In the genomic region with DNA sequence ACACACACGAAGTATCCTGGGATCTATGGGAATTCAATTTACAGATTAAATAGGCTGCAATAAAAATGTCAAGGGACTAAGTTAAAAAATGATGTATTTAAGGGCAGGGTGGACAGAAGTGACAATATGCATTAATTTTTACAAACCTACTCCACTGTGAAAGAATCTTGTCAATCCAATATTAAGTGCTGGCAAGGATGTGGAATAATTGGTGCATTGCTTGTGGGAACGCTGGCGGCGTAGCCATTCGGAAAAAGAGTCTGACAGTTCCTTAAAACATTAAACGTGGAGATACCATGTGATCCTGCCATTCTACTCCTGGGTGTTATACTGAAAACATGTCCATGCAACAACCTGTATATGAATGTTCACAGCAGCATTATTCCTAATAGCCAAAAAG, we compare ENCODE assay signal across 23 cellular contexts. TPM values are rescaled to one million over a fixed set of nuclear protein-coding genes. Genes with fewer than 3 reads are reported as not detected.
A peak's percentile ranks its signal among the peaks of the same experiment; 100 is the strongest.
DNase-seq lines count a peak whose midpoint lies in the region; ATAC-seq, FAIRE-seq and TF ChIP-seq lines count a peak whose summit lies in the region.
"Had no signal": no experiment of that assay in that cellular context is flagged by ENCODE, and none has a peak within 500 bp of the region (broad histone marks: within the 10 kb centered on the region; RNA-seq: fewer than 3 reads in every experiment).

No MANE protein-coding gene starts in this region.

- CTCF ChIA-PET in HepG2 (lab: Yijun Ruan, JAX; ENCODE audit: low intra/inter-chr PET ratio, low total read pairs), result no interaction called here

- no peaks in the 10 kb centered on the region; a peak in 1 of 5 replicates for H3K27me3 ChIP-seq in HepG2 (ENCODE audit: control insufficient read depth in 1 of 2, insufficient read depth in 2 of 2, low read length in 2 of 2)
- no peaks in the 10 kb centered on the region for H3K27me3 ChIP-seq in right lobe of liver

- TF ChIP-seq RAD21 in HepG2 (CRISPR knock-in tag; IDR thresholded peaks at IDR 0.05), result no peak

- H3K4me1 Mint-ChIP-seq in nephron, result peaks cover 49% of the 10 kb centered on the region
- H3K4me1 Mint-ChIP-seq in natural killer cell treated with Interleukin-12 subunit alpha and Interleukin-12 subunit beta and Interleukin-15 and Interleukin-18, amount 100 ng/mL, for 72 hours (ENCODE audit: low read depth in 2 of 2), result peaks cover 0 to 8% of the 10 kb centered on the region in 2 donors

- H3K9me3 Mint-ChIP-seq in nephron, result no peaks in the 10 kb centered on the region
- no peaks in the 10 kb centered on the region for H3K9me3 Mint-ChIP-seq in natural killer cell treated with Interleukin-12 subunit alpha and Interleukin-12 subunit beta and Interleukin-15 and Interleukin-18, amount 100 ng/mL, for 72 hours
- H3K9me3 Mint-ChIP-seq: CD4-positive, alpha-beta T cell; GM23338; H9 had no signal

- H3K4me3 ChIP-seq in HepG2 (replicated peaks in 1 of 3; ENCODE audit: insufficient read depth in 1 of 3, low read depth in 2 of 3, low read length in 3 of 3) (no peak overlapping the region), right lobe of liver (no peak overlapping the region)
- H3K4me3 ChIP-seq: BLaER1 treated with 17β-estradiol and CSF1 and Interleukin-3, amounts not matched to agents 10 nM and 100 nM; GM23338 had no signal

- H4K20me1 ChIP-seq in HepG2 (ENCODE audit: insufficient read depth, low read length), result peaks cover 29% of the 10 kb centered on the region

- no peaks in the 10 kb centered on the region for H3K36me3 Mint-ChIP-seq in nephron (ENCODE audit: low read depth)
- no peaks in the 10 kb centered on the region for H3K36me3 Mint-ChIP-seq in natural killer cell treated with Interleukin-12 subunit alpha and Interleukin-12 subunit beta and Interleukin-15 and Interleukin-18, amount 100 ng/mL, for 72 hours

- no peak for TF ChIP-seq POLR2A in HepG2 (IDR thresholded peaks at IDR 0.05; ENCODE audit: insufficient read depth in 1 of 2, low read depth in 2 of 2, low read length in 2 of 2)
- no peak for TF ChIP-seq POLR2A in right lobe of liver (IDR thresholded peaks at IDR 0.05)

- in situ Hi-C loops in HepG2 (cut with HindIII; ENCODE audit: extremely low pct_ligation_motif_present, low pct_unique_long_range_greater_than_20kb), result no loop called here

- H3K4me3 Mint-ChIP-seq in nephron, result peak overlapping the region in 2 of 3 experiments; percentile 3 to 31
- H3K4me3 Mint-ChIP-seq in natural killer cell treated with Interleukin-12 subunit alpha and Interleukin-12 subunit beta and Interleukin-15 and Interleukin-18, amount 100 ng/mL, for 72 hours, result no peak overlapping the region
- H3K4me3 Mint-ChIP-seq: CD4-positive, alpha-beta T cell; GM23338 had no signal

- 91% methylated on average over 6 of the region's 6 CpGs for WGBS in HepG2 (ENCODE audit: low lambda C conversion rate)
- WGBS in right lobe of liver (ENCODE audit: insufficient coverage, low coverage, low lambda C conversion rate, missing lambda C conversion rate), result 86% methylated on average over 6 of the region's 6 CpGs

- TF ChIP-seq EP300 in HepG2 (IDR thresholded peaks at IDR 0.05; ENCODE audit: low read depth in 2 of 2, low read length in 2 of 2) (no peak), HepG2 (CRISPR knock-in tag; IDR thresholded peaks at IDR 0.05; ENCODE audit: borderline replicate concordance) (no peak)

- H3K9ac ChIP-seq in HepG2 (ENCODE audit: insufficient read depth, low read depth, low read length), result no peak overlapping the region
- H3K9ac ChIP-seq: BLaER1 treated with 17β-estradiol and CSF1 and Interleukin-3, amounts not matched to agents 10 nM and 100 nM had no signal

- POLR2A ChIA-PET in HepG2 (lab: Yijun Ruan, JAX), result no interaction called here

- no peak overlapping the region for H3K4me2 ChIP-seq in HepG2 (ENCODE audit: low read depth, low read length)
- H3K4me2 ChIP-seq: GM23338 had no signal

- TF ChIP-seq CTCF in HepG2 (CRISPR knock-in tag; IDR thresholded peaks at IDR 0.05) (no peak), right lobe of liver (IDR thresholded peaks at IDR 0.05) (no peak), nephron (IDR thresholded peaks at IDR 0.05; ENCODE audit: unreplicated experiment in 3 of 3) (no peak)

- H2AFZ ChIP-seq in HepG2 (ENCODE audit: low read length), result no peak overlapping the region
- H2AFZ ChIP-seq: GM23338 had no signal

- no peaks in the 10 kb centered on the region for H3K27me3 Mint-ChIP-seq in nephron (ENCODE audit: low read depth)
- peaks cover 45 to 67% of the 10 kb centered on the region in 2 donors for H3K27me3 Mint-ChIP-seq in natural killer cell treated with Interleukin-12 subunit alpha and Interleukin-12 subunit beta and Interleukin-15 and Interleukin-18, amount 100 ng/mL, for 72 hours

- peaks cover 69% of the 10 kb centered on the region for H3K4me1 ChIP-seq in HepG2 (ENCODE audit: insufficient read depth, low read length)
- peaks cover 0 to 31% (median 12%) of the 10 kb centered on the region in 4 donors for H3K4me1 ChIP-seq in right lobe of liver

- ATAC-seq in HepG2, result no peak
- no peak for ATAC-seq in right lobe of liver
- no peak for ATAC-seq in natural killer cell treated with Interleukin-12 subunit alpha and Interleukin-12 subunit beta and Interleukin-15 and Interleukin-18, amount 100 ng/mL, for 72 hours
- ATAC-seq in GM21529 (IDR thresholded peaks at IDR 0.05; ENCODE audit: unreplicated experiment), result no peak
- ATAC-seq: GM23338, HCT116 had no signal

- no peak overlapping the region for H3K27ac Mint-ChIP-seq in nephron
- H3K27ac Mint-ChIP-seq in natural killer cell treated with Interleukin-12 subunit alpha and Interleukin-12 subunit beta and Interleukin-15 and Interleukin-18, amount 100 ng/mL, for 72 hours, result no peak overlapping the region
- H3K27ac Mint-ChIP-seq: CD14-positive monocyte; CD4-positive, alpha-beta T cell; GM23338; H9 had no signal

- DNase-seq in HepG2 (ENCODE audit: low spot score) (no peak), right lobe of liver (no peak), retina (peak; percentile 62), NCI-H1694 treated with DMSO at 0.1 percent for 48 hours (lab: John Stamatoyannopoulos, UW) (no peak)
- no peak for DNase-seq in natural killer cell treated with Interleukin-12 subunit alpha and Interleukin-12 subunit beta and Interleukin-15 and Interleukin-18, amount 100 ng/mL, for 72 hours (ENCODE audit: low spot score)
- DNase-seq: ACHN; AML-193; BE2C; CD4-positive, alpha-beta T cell; COR-L47; DMS153; DND-41; H9 had no signal

- H3K9me3 ChIP-seq in HepG2 (ENCODE audit: low read length), result no peaks in the 10 kb centered on the region
- no peaks in the 10 kb centered on the region for H3K9me3 ChIP-seq in right lobe of liver
- H3K9me3 ChIP-seq: BE2C had no signal

- peaks cover 83% of the 10 kb centered on the region for H3K79me2 ChIP-seq in HepG2 (ENCODE audit: insufficient read depth, low read length)

- no TSS peak for BruUV-seq in HepG2 (replicated peaks; lab: Mats Ljungman, UMichigan)

- intact Hi-C loops in HepG2 (cut with micrococcal nuclease; ENCODE audit: unreplicated experiment), result loop anchor here (5.0 kb wide), 2 partner anchors 37 to 163 kb away; partner anchors contain the start of gene HABP4
- intact Hi-C loops in right lobe of liver (cut with DNase I), result loop anchor here in 1 of 2 donors (5.0 kb wide), 1 partner anchor 48 kb away; no protein-coding TSS in a partner anchor

- H3K36me3 ChIP-seq in HepG2 (replicated peaks in 1 of 2; ENCODE audit: control insufficient read depth in 1 of 2, insufficient read depth in 2 of 2, low read length in 2 of 2) (no peaks in the 10 kb centered on the region), right lobe of liver (no peaks in the 10 kb centered on the region)
- H3K36me3 ChIP-seq: BE2C; BLaER1 treated with 17β-estradiol and CSF1 and Interleukin-3, amounts not matched to agents 10 nM and 100 nM had no signal

- H3K27ac ChIP-seq in HepG2 (ENCODE audit: extremely low read length, insufficient read depth, low read length), result no peak overlapping the region
- no peak overlapping the region for H3K27ac ChIP-seq in right lobe of liver
- H3K27ac ChIP-seq: 22Rv1; BLaER1 treated with 17β-estradiol and CSF1 and Interleukin-3, amounts not matched to agents 10 nM and 100 nM had no signal

- no peak for FAIRE-seq in HepG2 (lab: Jason Lieb, UNC)
- FAIRE-seq: A204.1, G401.6, GM12892 had no signal

RNA-seq across cellular contexts. Expression of gene CDC14B, which starts 4.2 kb away (rescaled TPM):
- 33.3 and 37.7 TPM in 2 replicates for total RNA-seq in HepG2 (2016; rRNA removed; fragmentation: Illumina TruSeq; extraction: Trizol)
- total RNA-seq in HepG2 (2016; cell fraction: cytosol; rRNA removed; fragmentation: Illumina TruSeq; extraction: Trizol; ENCODE audit: low read depth), result 115 and 135 TPM in 2 replicates
- 32.0 TPM in 2 replicates for total RNA-seq in HepG2 (2016; cell fraction: insoluble cytoplasmic fraction; rRNA removed; fragmentation: Illumina TruSeq; extraction: Trizol)
- 92.9 and 108 TPM in 2 replicates for total RNA-seq in HepG2 (2016; cell fraction: membrane; rRNA removed; fragmentation: Illumina TruSeq; extraction: Trizol)
- total RNA-seq in HepG2 (2016; cell fraction: nucleus; rRNA removed; fragmentation: Illumina TruSeq; extraction: Trizol), result 28.9 and 39.6 TPM in 2 replicates
- 18.2 and 25.8 TPM in 2 replicates for polyA plus RNA-seq in HepG2 (2011; rRNA removed)
- 17.4 and 18.7 TPM in 2 replicates for polyA plus RNA-seq in HepG2 (2011; cell fraction: cytosol; rRNA removed)
- polyA plus RNA-seq in HepG2 (2011; cell fraction: nucleus; rRNA removed), result 25.0 and 28.4 TPM in 2 replicates
- polyA plus RNA-seq in HepG2 (2012), result 29.7 and 39.7 TPM in 2 replicates
- polyA plus RNA-seq in HepG2 (2016; cell fraction: cytosol; fragmentation: Illumina TruSeq; extraction: Trizol; ENCODE audit: low read depth), result 4.4 and 5.1 TPM in 2 replicates
- polyA plus RNA-seq in HepG2 (2016; cell fraction: insoluble cytoplasmic fraction; fragmentation: Illumina TruSeq; extraction: Trizol; ENCODE audit: low read depth), result 24.1 and 26.7 TPM in 2 replicates
- polyA plus RNA-seq in HepG2 (2016; cell fraction: membrane; fragmentation: Illumina TruSeq; extraction: Trizol; ENCODE audit: low read depth), result 12.9 and 13.7 TPM in 2 replicates
- polyA plus RNA-seq in HepG2 (2016; cell fraction: nucleus; fragmentation: Illumina TruSeq; extraction: Trizol; ENCODE audit: insufficient read depth, low read depth), result 32.8 and 35.5 TPM in 2 replicates
- 15.3 and 46.1 TPM in 2 replicates for polyA minus RNA-seq in HepG2 (2011; rRNA and poly(A)+ RNA removed; ENCODE audit: low replicate concordance)
- polyA minus RNA-seq in HepG2 (2011; cell fraction: cytosol; rRNA and poly(A)+ RNA removed), result 36.8 and 41.4 TPM in 2 replicates
- 47.4 and 54.7 TPM in 2 replicates for polyA minus RNA-seq in HepG2 (2011; cell fraction: nucleus; rRNA and poly(A)+ RNA removed)
- 10 to 100 TPM; 13.7 to 38.0 (median 25.7) TPM for total RNA-seq in right lobe of liver
- total RNA-seq in natural killer cell treated with Interleukin-12 subunit alpha and Interleukin-12 subunit beta and Interleukin-15 and Interleukin-18, amount 100 ng/mL, for 72 hours, result 1 to 10 TPM in 1 of 2 donors, under 1 TPM in 1; 0.45 to 3.1 TPM

RNA-seq across cellular contexts. Expression of gene PRXL2C, which starts 39.7 kb away (rescaled TPM):
- 11.7 and 13.2 TPM in 2 replicates for total RNA-seq in HepG2 (2016; rRNA removed; fragmentation: Illumina TruSeq; extraction: Trizol)
- total RNA-seq in HepG2 (2016; cell fraction: cytosol; rRNA removed; fragmentation: Illumina TruSeq; extraction: Trizol; ENCODE audit: low read depth), result 15.9 and 16.8 TPM in 2 replicates
- total RNA-seq in HepG2 (2016; cell fraction: insoluble cytoplasmic fraction; rRNA removed; fragmentation: Illumina TruSeq; extraction: Trizol), result 10.6 and 12.1 TPM in 2 replicates
- 24.0 and 25.3 TPM in 2 replicates for total RNA-seq in HepG2 (2016; cell fraction: membrane; rRNA removed; fragmentation: Illumina TruSeq; extraction: Trizol)
- total RNA-seq in HepG2 (2016; cell fraction: nucleus; rRNA removed; fragmentation: Illumina TruSeq; extraction: Trizol), result 6.0 and 7.6 TPM in 2 replicates
- 8.6 and 11.0 TPM in 2 replicates for polyA plus RNA-seq in HepG2 (2011; rRNA removed)
- polyA plus RNA-seq in HepG2 (2011; cell fraction: cytosol; rRNA removed), result 5.9 and 7.2 TPM in 2 replicates
- 2.4 TPM in 2 replicates for polyA plus RNA-seq in HepG2 (2011; cell fraction: nucleus; rRNA removed)
- polyA plus RNA-seq in HepG2 (2012), result 8.8 TPM in 2 replicates
- polyA plus RNA-seq in HepG2 (2016; cell fraction: cytosol; fragmentation: Illumina TruSeq; extraction: Trizol; ENCODE audit: low read depth), result 20.7 and 22.7 TPM in 2 replicates
- 11.9 and 12.8 TPM in 2 replicates for polyA plus RNA-seq in HepG2 (2016; cell fraction: insoluble cytoplasmic fraction; fragmentation: Illumina TruSeq; extraction: Trizol; ENCODE audit: low read depth)
- 23.2 and 23.8 TPM in 2 replicates for polyA plus RNA-seq in HepG2 (2016; cell fraction: membrane; fragmentation: Illumina TruSeq; extraction: Trizol; ENCODE audit: low read depth)
- polyA plus RNA-seq in HepG2 (2016; cell fraction: nucleus; fragmentation: Illumina TruSeq; extraction: Trizol; ENCODE audit: insufficient read depth, low read depth), result 9.7 and 12.0 TPM in 2 replicates
- 4.7 and 8.0 TPM in 2 replicates for polyA minus RNA-seq in HepG2 (2011; rRNA and poly(A)+ RNA removed; ENCODE audit: low replicate concordance)
- 6.9 and 8.5 TPM in 2 replicates for polyA minus RNA-seq in HepG2 (2011; cell fraction: cytosol; rRNA and poly(A)+ RNA removed)
- 3.1 and 3.7 TPM in 2 replicates for polyA minus RNA-seq in HepG2 (2011; cell fraction: nucleus; rRNA and poly(A)+ RNA removed)
- 10 to 100 TPM in 1 of 6 experiments, 1 to 10 TPM in 5; 2.9 to 10.7 (median 5.6) TPM for total RNA-seq in right lobe of liver
- total RNA-seq in natural killer cell treated with Interleukin-12 subunit alpha and Interleukin-12 subunit beta and Interleukin-15 and Interleukin-18, amount 100 ng/mL, for 72 hours, result 1 to 10 TPM; 2.5 to 4.8 TPM
